ENCODE assay signal across 1 cellular context in the genomic region with DNA sequence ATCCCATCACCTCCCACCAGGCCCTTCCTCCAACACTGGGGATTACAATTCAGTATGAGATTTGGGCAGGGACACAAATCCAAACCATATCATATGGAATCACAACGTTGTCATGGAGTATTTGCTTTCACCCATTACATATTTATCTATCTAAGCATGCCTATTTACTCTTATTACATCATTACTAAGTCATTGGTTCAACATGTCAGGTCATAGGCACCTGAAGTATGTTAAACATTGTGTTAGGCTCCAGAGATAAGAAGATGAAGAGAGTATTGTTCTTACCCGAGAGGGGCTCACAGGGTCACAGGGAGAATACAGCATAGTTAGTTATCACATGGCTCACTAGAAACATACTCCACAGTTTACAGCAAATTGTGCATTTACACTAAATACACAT.
TF ChIP-seq lines count a peak whose summit lies in the region.

No MANE protein-coding gene starts in this region.

TF ChIP-seq in HepG2, 621 proteins besides CTCF, POLR2A, EP300 and RAD21 (continued from another document):
- peak; percentile 40; the same call in 1 of the 2 replicates for TF ChIP-seq HOMEZ (CRISPR knock-in tag; IDR thresholded peaks at IDR 0.05; ENCODE audit: low read depth)
- TF ChIP-seq EEA1 (CRISPR knock-in tag; IDR thresholded peaks at IDR 0.05; ENCODE audit: borderline replicate concordance), result no peak
- TF ChIP-seq, protein P1, sequence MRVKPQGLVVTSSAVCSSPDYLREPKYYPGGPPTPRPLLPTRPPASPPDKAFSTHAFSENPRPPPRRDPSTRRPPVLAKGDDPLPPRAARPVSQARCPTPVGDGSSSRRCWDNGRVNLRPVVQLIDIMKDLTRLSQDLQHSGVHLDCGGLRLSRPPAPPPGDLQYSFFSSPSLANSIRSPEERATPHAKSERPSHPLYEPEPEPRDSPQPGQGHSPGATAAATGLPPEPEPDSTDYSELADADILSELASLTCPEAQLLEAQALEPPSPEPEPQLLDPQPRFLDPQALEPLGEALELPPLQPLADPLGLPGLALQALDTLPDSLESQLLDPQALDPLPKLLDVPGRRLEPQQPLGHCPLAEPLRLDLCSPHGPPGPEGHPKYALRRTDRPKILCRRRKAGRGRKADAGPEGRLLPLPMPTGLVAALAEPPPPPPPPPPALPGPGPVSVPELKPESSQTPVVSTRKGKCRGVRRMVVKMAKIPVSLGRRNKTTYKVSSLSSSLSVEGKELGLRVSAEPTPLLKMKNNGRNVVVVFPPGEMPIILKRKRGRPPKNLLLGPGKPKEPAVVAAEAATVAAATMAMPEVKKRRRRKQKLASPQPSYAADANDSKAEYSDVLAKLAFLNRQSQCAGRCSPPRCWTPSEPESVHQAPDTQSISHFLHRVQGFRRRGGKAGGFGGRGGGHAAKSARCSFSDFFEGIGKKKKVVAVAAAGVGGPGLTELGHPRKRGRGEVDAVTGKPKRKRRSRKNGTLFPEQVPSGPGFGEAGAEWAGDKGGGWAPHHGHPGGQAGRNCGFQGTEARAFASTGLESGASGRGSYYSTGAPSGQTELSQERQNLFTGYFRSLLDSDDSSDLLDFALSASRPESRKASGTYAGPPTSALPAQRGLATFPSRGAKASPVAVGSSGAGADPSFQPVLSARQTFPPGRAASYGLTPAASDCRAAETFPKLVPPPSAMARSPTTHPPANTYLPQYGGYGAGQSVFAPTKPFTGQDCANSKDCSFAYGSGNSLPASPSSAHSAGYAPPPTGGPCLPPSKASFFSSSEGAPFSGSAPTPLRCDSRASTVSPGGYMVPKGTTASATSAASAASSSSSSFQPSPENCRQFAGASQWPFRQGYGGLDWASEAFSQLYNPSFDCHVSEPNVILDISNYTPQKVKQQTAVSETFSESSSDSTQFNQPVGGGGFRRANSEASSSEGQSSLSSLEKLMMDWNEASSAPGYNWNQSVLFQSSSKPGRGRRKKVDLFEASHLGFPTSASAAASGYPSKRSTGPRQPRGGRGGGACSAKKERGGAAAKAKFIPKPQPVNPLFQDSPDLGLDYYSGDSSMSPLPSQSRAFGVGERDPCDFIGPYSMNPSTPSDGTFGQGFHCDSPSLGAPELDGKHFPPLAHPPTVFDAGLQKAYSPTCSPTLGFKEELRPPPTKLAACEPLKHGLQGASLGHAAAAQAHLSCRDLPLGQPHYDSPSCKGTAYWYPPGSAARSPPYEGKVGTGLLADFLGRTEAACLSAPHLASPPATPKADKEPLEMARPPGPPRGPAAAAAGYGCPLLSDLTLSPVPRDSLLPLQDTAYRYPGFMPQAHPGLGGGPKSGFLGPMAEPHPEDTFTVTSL (CRISPR knock-in tag; IDR thresholded peaks at IDR 0.05; ENCODE audit: borderline replicate concordance), result peak; percentile 51; the same call in 1 of the 2 replicates
